In genomic region chr5:172642046-172642409, GRCh38 we compare ENCODE assay signal across 9 cellular contexts. TPM values are rescaled to one million over a fixed set of nuclear protein-coding genes. Genes with fewer than 3 reads are reported as not detected.
A peak's percentile ranks its signal among the peaks of the same experiment; 100 is the strongest.
DNase-seq lines count a peak whose midpoint lies in the region; ATAC-seq and TF ChIP-seq lines count a peak whose summit lies in the region.
"Had no signal": no experiment of that assay in that cellular context is flagged by ENCODE, and none has a peak within 500 bp of the region (broad histone marks: within the 10 kb centered on the region; RNA-seq: fewer than 3 reads in every experiment).

No MANE protein-coding gene starts in this region.

- no peak overlapping the region for H2BK120ac ChIP-seq in mesenchymal stem cell (ENCODE audit: low read depth, low read length)

- H3K36me3 Mint-ChIP-seq in activated naive CD4-positive, alpha-beta T cell treated with anti-CD3 and anti-CD28 coated beads, Interleukin-2, amount 10 ng/mL, durations not matched to agents 7 days and 5 days: no peaks in the 10 kb centered on the region

- no peak for TF ChIP-seq CTCF in astrocyte of the spinal cord (IDR thresholded peaks at IDR 0.05; ENCODE audit: low read depth, low read length)
- TF ChIP-seq CTCF in tibial nerve (IDR thresholded peaks at IDR 0.05): peak in 1 of 5 experiments; percentile 1

- H2BK15ac ChIP-seq in mesenchymal stem cell (ENCODE audit: low read depth, poor library complexity, severe bottlenecking): no peak overlapping the region

- DNase-seq in activated naive CD4-positive, alpha-beta T cell treated with anti-CD3 and anti-CD28 coated beads, Interleukin-2, amount 10 ng/mL, durations not matched to agents 7 days and 5 days: no peak
- no peak for DNase-seq in activated naive CD4-positive, alpha-beta T cell treated with Interleukin-2 at 50 U/mL for 16 hours
- DNase-seq in astrocyte of the spinal cord (ENCODE audit: low read depth, low spot score) (peak; percentile 5), mesenchymal stem cell (peak; percentile 47), tibial nerve (ENCODE audit: low spot score in 2 of 2) (no peak)
- DNase-seq in stimulated activated naive CD4-positive, alpha-beta T cell (lab: John Stamatoyannopoulos, UW): no peak
- DNase-seq in activated CD8-positive, alpha-beta memory T cell treated with anti-CD3 and anti-CD28 coated beads, Interleukin-2, amount 50 U/mL, for 48 hours: no peak
- DNase-seq: cerebellar nuclear complex had no signal

- H2AK5ac ChIP-seq in mesenchymal stem cell (ENCODE audit: low read length, severe bottlenecking): no peak overlapping the region

- H3K36me3 ChIP-seq in mesenchymal stem cell (ENCODE audit: control insufficient read depth in 1 of 2, insufficient read depth in 2 of 2, low read depth in 1 of 2, low read length in 2 of 2) (no peaks in the 10 kb centered on the region), tibial nerve (no peaks in the 10 kb centered on the region)

- no peak overlapping the region for H3K9ac ChIP-seq in mesenchymal stem cell (ENCODE audit: low read length)

- no peak overlapping the region for H3K23ac ChIP-seq in mesenchymal stem cell (ENCODE audit: low read length in 2 of 2)

- no peak for ATAC-seq in HG02642 (IDR thresholded peaks at IDR 0.05; ENCODE audit: poor library complexity, unreplicated experiment)

- 17% methylated on average over 13 of the region's 14 CpGs for WGBS in mesenchymal stem cell
- 9 to 14% methylated on average over 14 of the region's 14 CpGs for WGBS in tibial nerve, 2 donors

- in situ Hi-C loops in astrocyte of the spinal cord (cut with HindIII; ENCODE audit: low sequenced_read_pairs): no loop called here

- H3K4me3 Mint-ChIP-seq in activated naive CD4-positive, alpha-beta T cell treated with anti-CD3 and anti-CD28 coated beads, Interleukin-2, amount 10 ng/mL, durations not matched to agents 7 days and 5 days: peak overlapping the region; percentile 67

- no peak overlapping the region for H3K4me2 ChIP-seq in mesenchymal stem cell (ENCODE audit: low read length, poor library complexity, severe bottlenecking)

- TF ChIP-seq EP300 in tibial nerve (IDR thresholded peaks at IDR 0.05): peak in 1 of 2 donors; percentile 27

- H3K9me3 ChIP-seq in mesenchymal stem cell (ENCODE audit: control insufficient read depth, low read length): no peaks in the 10 kb centered on the region
- no peaks in the 10 kb centered on the region for H3K9me3 ChIP-seq in tibial nerve

- no peak for TF ChIP-seq POLR2A in tibial nerve (IDR thresholded peaks at IDR 0.05)

- no peak overlapping the region for H3K4ac ChIP-seq in mesenchymal stem cell (ENCODE audit: low read depth in 1 of 2, low read length in 2 of 2)

- CTCF ChIA-PET in activated naive CD4-positive, alpha-beta T cell treated with anti-CD3 and anti-CD28 coated beads, Interleukin-2, amount 10 ng/mL, durations not matched to agents 7 days and 5 days (lab: Charles Lee): interaction anchor here (1.2 to 3.1 kb wide), 2 partner anchors 19 to 55 kb away, joined by 3 to 13 read pairs; no protein-coding TSS in a partner anchor

- H4K91ac ChIP-seq in mesenchymal stem cell (ENCODE audit: low read length): no peak overlapping the region

- H3K27me3 ChIP-seq in mesenchymal stem cell (ENCODE audit: control insufficient read depth in 1 of 2, insufficient read depth in 1 of 2, low read length in 2 of 2) (peaks cover 35 to 63% of the 10 kb centered on the region in 2 experiments), tibial nerve (no peaks in the 10 kb centered on the region)

- no peak overlapping the region for H4K8ac ChIP-seq in mesenchymal stem cell (ENCODE audit: low read length)

- peak overlapping the region; percentile 50 for H3K4me3 ChIP-seq in astrocyte of the spinal cord (ENCODE audit: low read depth, low read length)
- peak overlapping the region in 1 of 2 experiments; percentile 75 for H3K4me3 ChIP-seq in mesenchymal stem cell (ENCODE audit: insufficient read depth in 1 of 2, low read depth in 1 of 2, low read length in 2 of 2)
- H3K4me3 ChIP-seq in tibial nerve: peak overlapping the region; percentile 64 to 95 (median 84)

- H3K27ac ChIP-seq in mesenchymal stem cell (ENCODE audit: low read length, poor library complexity, severe bottlenecking): no peak overlapping the region
- peak overlapping the region; percentile 87 to 99 (median 93) for H3K27ac ChIP-seq in tibial nerve

- H2BK5ac ChIP-seq in mesenchymal stem cell (ENCODE audit: low read depth, low read length, poor library complexity, severe bottlenecking): no peak overlapping the region

- peak overlapping the region in 1 of 2 experiments; percentile 6 for H3K18ac ChIP-seq in mesenchymal stem cell (ENCODE audit: low read depth in 1 of 2, low read length in 2 of 2)

- peaks cover 7% of the 10 kb centered on the region for H3K4me1 ChIP-seq in mesenchymal stem cell (ENCODE audit: control insufficient read depth, insufficient read depth, low read depth, low read length)
- peaks cover 0 to 64% (median 30%) of the 10 kb centered on the region in 4 donors for H3K4me1 ChIP-seq in tibial nerve

- no peaks in the 10 kb centered on the region for H3K79me1 ChIP-seq in mesenchymal stem cell (replicated peaks; ENCODE audit: low read length, poor library complexity, severe bottlenecking)

- no peaks in the 10 kb centered on the region for H3K9me3 Mint-ChIP-seq in activated naive CD4-positive, alpha-beta T cell treated with anti-CD3 and anti-CD28 coated beads, Interleukin-2, amount 10 ng/mL, durations not matched to agents 7 days and 5 days

- H3K27me3 Mint-ChIP-seq in activated naive CD4-positive, alpha-beta T cell treated with anti-CD3 and anti-CD28 coated beads, Interleukin-2, amount 10 ng/mL, durations not matched to agents 7 days and 5 days: peaks cover 74% of the 10 kb centered on the region

- H3K4me1 Mint-ChIP-seq in activated naive CD4-positive, alpha-beta T cell treated with anti-CD3 and anti-CD28 coated beads, Interleukin-2, amount 10 ng/mL, durations not matched to agents 7 days and 5 days: peaks cover 34% of the 10 kb centered on the region

- no peak overlapping the region for H3K14ac ChIP-seq in mesenchymal stem cell (ENCODE audit: low read length in 2 of 2)

- no peak overlapping the region for H3K27ac Mint-ChIP-seq in activated naive CD4-positive, alpha-beta T cell treated with anti-CD3 and anti-CD28 coated beads, Interleukin-2, amount 10 ng/mL, durations not matched to agents 7 days and 5 days

- no peak overlapping the region for H2BK12ac ChIP-seq in mesenchymal stem cell (ENCODE audit: low read length in 2 of 2)

- H2AFZ ChIP-seq in mesenchymal stem cell (ENCODE audit: low read depth, low read length): no peak overlapping the region

RNA-seq across cellular contexts. Expression of gene NEURL1B, which starts 1.0 kb away (rescaled TPM):
- 2.0 TPM for polyA plus RNA-seq in mesenchymal stem cell (2013, experiment 1 of 2)
- 1.8 TPM for polyA plus RNA-seq in mesenchymal stem cell (2013, experiment 2 of 2)
- total RNA-seq in tibial nerve: 10 to 100 TPM; 33.6 to 98.8 (median 93.2) TPM

Comparison
In these comparisons a context has a peak if more than half of its experiments do, and no peak if none do; other contexts are left out.
1. DNase-seq: peak in astrocyte of the spinal cord (single experiment) and mesenchymal stem cell (single experiment); none in activated naive CD4-positive, alpha-beta T cell treated with anti-CD3 and anti-CD28 coated beads, Interleukin-2, amount 10 ng/mL, durations not matched to agents 7 days and 5 days (single experiment), activated naive CD4-positive, alpha-beta T cell treated with Interleukin-2 at 50 U/mL for 16 hours (single experiment), tibial nerve (0 of 2), stimulated activated naive CD4-positive, alpha-beta T cell (0 of 6) and activated CD8-positive, alpha-beta memory T cell treated with anti-CD3 and anti-CD28 coated beads, Interleukin-2, amount 50 U/mL, for 48 hours (single experiment).